ENCODE assay signal across 17 cellular contexts in genomic region chr10:62562101-62562500, GRCh38.
DNase-seq lines count a peak whose midpoint lies in the region; ATAC-seq, FAIRE-seq and TF ChIP-seq lines count a peak whose summit lies in the region.
"Had no signal": no experiment of that assay in that cellular context is flagged by ENCODE, and none has a peak within 500 bp of the region (broad histone marks: within the 10 kb centered on the region; RNA-seq: fewer than 3 reads in every experiment).

No MANE protein-coding gene starts in this region.

- H3K27me3 ChIP-seq in IMR-90 (ENCODE audit: control insufficient read depth, insufficient read depth, low read length), result peaks cover 3% of the 10 kb centered on the region; the same call in 1 of the 2 replicates
- no peaks in the 10 kb centered on the region for H3K27me3 ChIP-seq in mesenchymal stem cell (ENCODE audit: control insufficient read depth in 1 of 2, insufficient read depth in 1 of 2, low read length in 2 of 2)

- BruUV-seq in IMR-90 (replicated peaks; lab: Mats Ljungman, UMichigan), result no TSS peak

- no peaks in the 10 kb centered on the region for H3K36me3 ChIP-seq in IMR-90 (ENCODE audit: control insufficient read depth, insufficient read depth, low read length)
- no peaks in the 10 kb centered on the region for H3K36me3 ChIP-seq in mesenchymal stem cell (ENCODE audit: control insufficient read depth in 1 of 2, insufficient read depth in 2 of 2, low read depth in 1 of 2, low read length in 2 of 2)
- H3K36me3 ChIP-seq: HAP-1 had no signal

- no peak overlapping the region for H3K4me3 Mint-ChIP-seq in activated T-helper 17 cell treated with anti-CD3 and anti-CD28 coated beads, Interleukin-2, amount 50 U/mL, for 72 hours
- H3K4me3 Mint-ChIP-seq: B cell; CD4-positive, alpha-beta T cell had no signal

- DNase-seq in AG10803 (ENCODE audit: low read depth), result peak; percentile 42
- DNase-seq in IMR-90, result no peak
- peak; percentile 67 for DNase-seq in NOMO-1 treated with DMSO at 0.1 percent for 48 hours (lab: John Stamatoyannopoulos, UW; ENCODE audit: unreplicated experiment)
- DNase-seq in mesenchymal stem cell, result peak; percentile 8
- no peak for DNase-seq in D721Med (ENCODE audit: insufficient read length, low spot score)
- DNase-seq in Right ventricle myocardium superior, result no peak
- DNase-seq in NCI-H1694 (lab: John Stamatoyannopoulos, UW), result no peak
- DNase-seq: 8988T; C1 segment of cervical spinal cord; Calu3; CD4-positive, alpha-beta T cell; DMS79 had no signal

- H2BK5ac ChIP-seq in IMR-90 (ENCODE audit: low read depth, low read length, poor library complexity, severe bottlenecking), result no peak overlapping the region
- H2BK5ac ChIP-seq in mesenchymal stem cell (ENCODE audit: low read depth, low read length, poor library complexity, severe bottlenecking), result no peak overlapping the region

- no peak overlapping the region for H2AFZ ChIP-seq in IMR-90 (replicated peaks; ENCODE audit: low read length, poor library complexity)
- no peak overlapping the region for H2AFZ ChIP-seq in mesenchymal stem cell (ENCODE audit: low read depth, low read length)

- intact Hi-C loops in IMR-90 (cut with micrococcal nuclease) (no loop called here), Right ventricle myocardium superior (cut with DNase I) (no loop called here)

- H3K9ac ChIP-seq in IMR-90 (ENCODE audit: low read depth, low read length) (no peak overlapping the region), mesenchymal stem cell (ENCODE audit: low read length) (no peak overlapping the region)

- H3K9me3 ChIP-seq in IMR-90 (ENCODE audit: control insufficient read depth, insufficient read depth, low read length) (no peaks in the 10 kb centered on the region), mesenchymal stem cell (ENCODE audit: control insufficient read depth, low read length) (no peaks in the 10 kb centered on the region)
- H3K9me3 ChIP-seq: HAP-1 had no signal

- no peak for TF ChIP-seq RAD21 in IMR-90 (IDR thresholded peaks at IDR 0.05; ENCODE audit: low read length)

- H3K27ac Mint-ChIP-seq in activated T-helper 17 cell treated with anti-CD3 and anti-CD28 coated beads, Interleukin-2, amount 50 U/mL, for 72 hours, result no peak overlapping the region
- H3K27ac Mint-ChIP-seq: B cell; CD4-positive, alpha-beta T cell had no signal

- no peak overlapping the region for H2AK9ac ChIP-seq in IMR-90 (replicated peaks; ENCODE audit: low read depth, low read length, poor library complexity)

- H2BK12ac ChIP-seq in mesenchymal stem cell (ENCODE audit: low read length in 2 of 2), result no peak overlapping the region

- H3K23ac ChIP-seq in IMR-90 (ENCODE audit: low read depth, low read length) (no peak overlapping the region), mesenchymal stem cell (ENCODE audit: low read length in 2 of 2) (no peak overlapping the region)

- H3K4ac ChIP-seq in IMR-90 (ENCODE audit: low read depth, low read length) (no peak overlapping the region), mesenchymal stem cell (ENCODE audit: low read depth in 1 of 2, low read length in 2 of 2) (no peak overlapping the region)

- WGBS in IMR-90 (ENCODE audit: extremely low coverage in 2 of 2, insufficient read length in 1 of 2), 2 experiments, result no CpG with 5 or more reads among the region's 2 CpGs
- WGBS in mesenchymal stem cell, result 100% methylated on average over 2 of the region's 2 CpGs

- H2BK20ac ChIP-seq in IMR-90 (ENCODE audit: low read depth, low read length), result 0 out of 2 replicates have a peak overlapping the region, but pooled peaks have one; percentile 51

- H4K91ac ChIP-seq in IMR-90 (ENCODE audit: insufficient read depth, low read depth, low read length) (peak overlapping the region; percentile 34; the same call in 1 of the 2 replicates), mesenchymal stem cell (ENCODE audit: low read length) (no peak overlapping the region)

- H3K9me1 ChIP-seq in IMR-90 (ENCODE audit: insufficient read depth, low read length), result peaks cover 8% of the 10 kb centered on the region; the same call in 1 of the 2 replicates

- no peaks in the 10 kb centered on the region for H3K4me1 Mint-ChIP-seq in activated T-helper 17 cell treated with anti-CD3 and anti-CD28 coated beads, Interleukin-2, amount 50 U/mL, for 72 hours

- H3K56ac ChIP-seq in IMR-90 (ENCODE audit: extremely low read depth, insufficient read depth, low read length), result no peak overlapping the region

- H3K27ac ChIP-seq in IMR-90 (ENCODE audit: insufficient read depth, low read length) (no peak overlapping the region), mesenchymal stem cell (ENCODE audit: low read length, poor library complexity, severe bottlenecking) (no peak overlapping the region)

- peak overlapping the region; percentile 56; the same call in 1 of the 2 replicates for H2BK120ac ChIP-seq in IMR-90 (ENCODE audit: low read depth, low read length)
- H2BK120ac ChIP-seq in mesenchymal stem cell (ENCODE audit: low read depth, low read length), result no peak overlapping the region

- H3K14ac ChIP-seq in IMR-90 (replicated peaks; ENCODE audit: low read depth, low read length) (0 out of 2 replicates have a peak overlapping the region, but pooled peaks have one; percentile 16), mesenchymal stem cell (ENCODE audit: low read length in 2 of 2) (no peak overlapping the region)

- CTCF ChIA-PET in IMR-90 (lab: Yijun Ruan, JAX), result interaction anchor here (0.6 to 0.9 kb wide), 4 partner anchors 11 to 620 kb away, joined by 3 to 4 read pairs (median 3); no protein-coding TSS in a partner anchor

- POLR2A ChIA-PET in IMR-90 (lab: Charles Lee; ENCODE audit: unreplicated experiment), result no interaction called here

- H3K36me3 Mint-ChIP-seq in activated T-helper 17 cell treated with anti-CD3 and anti-CD28 coated beads, Interleukin-2, amount 50 U/mL, for 72 hours (ENCODE audit: low read depth), result no peaks in the 10 kb centered on the region

- H3K27me3 Mint-ChIP-seq in activated T-helper 17 cell treated with anti-CD3 and anti-CD28 coated beads, Interleukin-2, amount 50 U/mL, for 72 hours, result peaks cover 18% of the 10 kb centered on the region

- H3K4me1 ChIP-seq in IMR-90 (ENCODE audit: control insufficient read depth, insufficient read depth, low read length) (peaks cover 18% of the 10 kb centered on the region), mesenchymal stem cell (ENCODE audit: control insufficient read depth, insufficient read depth, low read depth, low read length) (peaks cover 4% of the 10 kb centered on the region)
- H3K4me1 ChIP-seq: HAP-1 had no signal

- peak overlapping the region; percentile 62; the same call in 1 of the 2 replicates for H3K18ac ChIP-seq in IMR-90 (ENCODE audit: low read depth, low read length)
- H3K18ac ChIP-seq in mesenchymal stem cell (ENCODE audit: low read depth in 1 of 2, low read length in 2 of 2), result no peak overlapping the region

- H3K4me3 ChIP-seq in AG10803 (ENCODE audit: low read length), result no peak overlapping the region
- H3K4me3 ChIP-seq in IMR-90 (ENCODE audit: insufficient read depth, low read depth, low read length), result no peak overlapping the region
- no peak overlapping the region for H3K4me3 ChIP-seq in mesenchymal stem cell (ENCODE audit: insufficient read depth in 1 of 2, low read depth in 1 of 2, low read length in 2 of 2)
- H3K4me3 ChIP-seq: GM12878, HAP-1 had no signal

- no peak overlapping the region for H2AK5ac ChIP-seq in IMR-90 (ENCODE audit: low read depth, low read length)
- H2AK5ac ChIP-seq in mesenchymal stem cell (ENCODE audit: low read length, severe bottlenecking), result no peak overlapping the region

- TF ChIP-seq POLR2A in IMR-90 (IDR thresholded peaks at IDR 0.05; ENCODE audit: low read depth, low read length), result no peak

- TF ChIP-seq CTCF in AG10803 (conservative IDR thresholded peaks at IDR 0.05; ENCODE audit: low read length) (no peak), IMR-90 (conservative IDR thresholded peaks at IDR 0.05; ENCODE audit: low read depth, low read length) (no peak), D721Med (IDR thresholded peaks at IDR 0.05; ENCODE audit: insufficient read depth, missing control alignments) (no peak)

- in situ Hi-C loops in IMR-90 (cut with MboI; ENCODE audit: low sequenced_read_pairs), result no loop called here

- dilution Hi-C loops in IMR-90 (cut with HindIII; ENCODE audit: low sequenced_read_pairs, unreplicated experiment), result no loop called here

- H4K20me1 ChIP-seq in IMR-90 (ENCODE audit: insufficient read depth, low read length), result no peaks in the 10 kb centered on the region

- no peak overlapping the region for H4K5ac ChIP-seq in IMR-90 (ENCODE audit: low read depth, low read length)

- H3K4me2 ChIP-seq in IMR-90 (ENCODE audit: low read depth, low read length) (no peak overlapping the region), mesenchymal stem cell (ENCODE audit: low read length, poor library complexity, severe bottlenecking) (no peak overlapping the region)

- no peaks in the 10 kb centered on the region for H3K9me3 Mint-ChIP-seq in activated T-helper 17 cell treated with anti-CD3 and anti-CD28 coated beads, Interleukin-2, amount 50 U/mL, for 72 hours
- H3K9me3 Mint-ChIP-seq: CD4-positive, alpha-beta T cell had no signal

- H4K8ac ChIP-seq in IMR-90 (ENCODE audit: low read depth in 2 of 2, low read length in 2 of 2) (no peak overlapping the region), mesenchymal stem cell (ENCODE audit: low read length) (no peak overlapping the region)

- H2BK15ac ChIP-seq in IMR-90 (ENCODE audit: low read depth, low read length) (peak overlapping the region; percentile 87; the same call in 2 of the 3 replicates), mesenchymal stem cell (ENCODE audit: low read depth, poor library complexity, severe bottlenecking) (no peak overlapping the region)

- ATAC-seq in IMR-90 (ENCODE audit: low read depth), result no peak
- no peak for ATAC-seq in Right ventricle myocardium superior (ENCODE audit: poor library complexity)
- no peak for ATAC-seq in activated T-helper 17 cell treated with anti-CD3 and anti-CD28 coated beads, Interleukin-2, amount 50 U/mL, for 72 hours (replicated peaks)

- no peak for FAIRE-seq in D721Med (lab: Jason Lieb, UNC)
- FAIRE-seq: GM12878, H1 had no signal

- H3K79me1 ChIP-seq in IMR-90 (ENCODE audit: low read depth in 1 of 2, low read length in 2 of 2) (no peaks in the 10 kb centered on the region), mesenchymal stem cell (replicated peaks; ENCODE audit: low read length, poor library complexity, severe bottlenecking) (no peaks in the 10 kb centered on the region)

TF ChIP-seq in IMR-90, 13 proteins besides CTCF, POLR2A, EP300 and RAD21 (continues in another document):
- no peak for TF ChIP-seq FOS (IDR thresholded peaks at IDR 0.05; ENCODE audit: low read depth, low read length)
- no peak for TF ChIP-seq CHD1 (IDR thresholded peaks at IDR 0.05; ENCODE audit: low read depth, low read length)
- no peak for TF ChIP-seq NFE2L2 (IDR thresholded peaks at IDR 0.05; ENCODE audit: low read depth, low read length)

Comparison
In these comparisons a context has a peak if more than half of its experiments do, and no peak if none do; other contexts are left out.
1. DNase-seq: peak in AG10803 (single experiment), NOMO-1 treated with DMSO at 0.1 percent for 48 hours (single experiment) and mesenchymal stem cell (single experiment); none in IMR-90 (single experiment), D721Med (single experiment), Right ventricle myocardium superior (single experiment) and NCI-H1694 (single experiment).